1 cellular context compared by ENCODE assay signal in genomic region chr1:16081636-16082035, GRCh38.
TF ChIP-seq lines count a peak whose summit lies in the region.

No MANE protein-coding gene starts in this region.

TF ChIP-seq in HepG2, 621 proteins besides CTCF, POLR2A, EP300 and RAD21:
- TF ChIP-seq KMT2B (CRISPR knock-in tag; IDR thresholded peaks at IDR 0.05) (no peak), BHLHE40 (IDR thresholded peaks at IDR 0.05; ENCODE audit: low read length) (no peak), ZNF263 (CRISPR knock-in tag; IDR thresholded peaks at IDR 0.05) (peak; percentile 64; the same call in 1 of the 2 replicates)
TF ChIP-seq in HepG2: peak in this region for 1.
